Comparison of ENCODE assay signal across 18 cellular contexts in the genomic region with DNA sequence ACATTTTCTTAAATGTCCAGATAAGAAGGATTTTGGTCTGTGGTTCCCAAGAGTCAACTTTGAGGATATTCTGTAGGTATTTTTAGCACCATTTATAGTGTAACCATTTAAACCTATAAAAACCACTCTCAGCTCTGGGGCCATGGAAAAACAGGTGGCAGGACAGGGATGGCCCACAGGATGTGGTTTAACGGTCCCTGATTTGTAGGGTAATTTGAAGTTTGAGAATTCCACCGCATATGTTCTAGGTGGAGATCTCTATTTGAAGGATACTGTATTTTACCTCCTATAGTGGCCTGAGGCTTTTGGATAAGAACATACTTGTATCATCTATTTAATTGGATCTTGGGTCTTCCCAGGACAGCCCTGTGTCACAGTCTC.
DNase-seq lines count a peak whose midpoint lies in the region; ATAC-seq and TF ChIP-seq lines count a peak whose summit lies in the region.
"Had no signal": no experiment of that assay in that cellular context is flagged by ENCODE, and none has a peak within 500 bp of the region (broad histone marks: within the 10 kb centered on the region; RNA-seq: fewer than 3 reads in every experiment).

No MANE protein-coding gene starts in this region.

- peaks cover 2% of the 10 kb centered on the region for H3K9me3 ChIP-seq in BLaER1
- no peaks in the 10 kb centered on the region for H3K9me3 ChIP-seq in Loucy (ENCODE audit: insufficient read depth, low read depth, low read length)
- H3K9me3 ChIP-seq in OCI-LY1 (ENCODE audit: low read length) = no peaks in the 10 kb centered on the region

- peaks cover 3% of the 10 kb centered on the region; the same call in 1 of the 2 replicates for H3F3A ChIP-seq in Loucy (ENCODE audit: low read depth)
- no peaks in the 10 kb centered on the region for H3F3A ChIP-seq in OCI-LY1 (ENCODE audit: insufficient read depth, low read length)

- H3K4me3 ChIP-seq in BLaER1 (peak overlapping the region; percentile 26), Loucy (ENCODE audit: low read length, poor library complexity, severe bottlenecking) (peak overlapping the region; percentile 24), OCI-LY1 (ENCODE audit: low read depth, low read length, poor library complexity, severe bottlenecking) (peak overlapping the region; percentile 16)
- H3K4me3 ChIP-seq: SK-N-MC had no signal

- no peaks in the 10 kb centered on the region for H3K79me2 ChIP-seq in Loucy (ENCODE audit: insufficient read depth, low read length)
- no peaks in the 10 kb centered on the region; the same call in 1 of the 2 replicates for H3K79me2 ChIP-seq in OCI-LY1 (ENCODE audit: insufficient read depth, low read length)

- no peaks in the 10 kb centered on the region for H3K9me3 Mint-ChIP-seq in immature natural killer cell

- H3K4me1 ChIP-seq in BLaER1 (peaks cover 80% of the 10 kb centered on the region), Loucy (ENCODE audit: insufficient read depth, low read length, poor library complexity, severe bottlenecking) (peaks cover 58% of the 10 kb centered on the region), OCI-LY1 (ENCODE audit: insufficient read depth, low read length, severe bottlenecking) (peaks cover 82% of the 10 kb centered on the region)

- no peaks in the 10 kb centered on the region for H3K9me2 ChIP-seq in Loucy (replicated peaks; ENCODE audit: low read depth, low read length)
- no peaks in the 10 kb centered on the region for H3K9me2 ChIP-seq in OCI-LY1 (ENCODE audit: low read depth, low read length)

- H3K4me1 Mint-ChIP-seq in immature natural killer cell = peaks cover 65 to 67% of the 10 kb centered on the region in 2 donors

- DNase-seq in immature natural killer cell = no peak
- DNase-seq in stimulated activated CD4-positive, alpha-beta T cell treated with anti-CD3 and anti-CD28 coated beads, Interleukin-2, amount 100 ng/mL, for 24 hours = no peak
- no peak for DNase-seq in midbrain (lab: John Stamatoyannopoulos, UW)
- DNase-seq: C1 segment of cervical spinal cord, GOT3, Kasumi-1, NCI-H1092 treated with DMSO at 0.1 percent for 48 hours, NCI-H2081 treated with DMSO at 0.1 percent for 48 hours, NCI-H510A treated with DMSO at 0.1 percent for 48 hours, NCI-H82 had no signal

- H3K9ac ChIP-seq in BLaER1 (peak overlapping the region; percentile 68; the same call in 1 of the 2 replicates), Loucy (ENCODE audit: low read depth, low read length, poor library complexity, severe bottlenecking) (peak overlapping the region; percentile 43), OCI-LY1 (ENCODE audit: low read length) (peak overlapping the region; percentile 29; the same call in 1 of the 2 replicates)

- H3K27ac Mint-ChIP-seq in immature natural killer cell = peak overlapping the region in 1 of 6 donors; percentile 10

- no peaks in the 10 kb centered on the region for H4K20me1 ChIP-seq in BLaER1
- no peaks in the 10 kb centered on the region for H4K20me1 ChIP-seq in Loucy (ENCODE audit: insufficient read depth, low read length, poor library complexity, severe bottlenecking)
- no peaks in the 10 kb centered on the region for H4K20me1 ChIP-seq in OCI-LY1 (ENCODE audit: insufficient read depth, low read length)

- H2AFZ ChIP-seq in Loucy (ENCODE audit: low read length) (no peak overlapping the region), OCI-LY1 (ENCODE audit: low read length) (no peak overlapping the region)

- peak overlapping the region in 4 of 5 donors; percentile 33 to 58 (median 40) for H3K4me3 Mint-ChIP-seq in immature natural killer cell

- H3K27me3 ChIP-seq in BLaER1 (no peaks in the 10 kb centered on the region), Loucy (ENCODE audit: insufficient read depth, low read length, poor library complexity, severe bottlenecking) (no peaks in the 10 kb centered on the region), OCI-LY1 (ENCODE audit: insufficient read depth, low read length) (no peaks in the 10 kb centered on the region)

- H3K4me2 ChIP-seq in BLaER1 (peak overlapping the region; percentile 89), Loucy (ENCODE audit: low read depth, low read length, poor library complexity, severe bottlenecking) (peak overlapping the region; percentile 60), OCI-LY1 (ENCODE audit: low read length) (peak overlapping the region; percentile 39)

- no peak for TF ChIP-seq CTCF in Loucy (conservative IDR thresholded peaks at IDR 0.05; ENCODE audit: low read length)
- no peak for TF ChIP-seq CTCF in OCI-LY1 (IDR thresholded peaks at IDR 0.05; ENCODE audit: low read length)

- H3K36me3 ChIP-seq in BLaER1 (no peaks in the 10 kb centered on the region), Loucy (ENCODE audit: insufficient read depth, low read length) (no peaks in the 10 kb centered on the region), OCI-LY1 (ENCODE audit: insufficient read depth, low read length) (0 out of 2 replicates have a peak, but pooled peaks cover under 1% of the 10 kb centered on the region)

- ATAC-seq in HG02610 (IDR thresholded peaks at IDR 0.05; ENCODE audit: unreplicated experiment) = no peak
- ATAC-seq in HG03457 (IDR thresholded peaks at IDR 0.05; ENCODE audit: unreplicated experiment) = no peak
- ATAC-seq: Panc1, Right ventricle myocardium inferior had no signal

- H3K27me3 Mint-ChIP-seq in immature natural killer cell (ENCODE audit: low read depth in 3 of 3) = peaks cover 3 to 8% (median 4%) of the 10 kb centered on the region in 3 donors

- H3K27ac ChIP-seq in BLaER1 = peak overlapping the region; percentile 85
- H3K27ac ChIP-seq in OCI-LY1 (ENCODE audit: low read depth, low read length, poor library complexity, severe bottlenecking) = peak overlapping the region; percentile 88
- H3K27ac ChIP-seq: SK-N-MC had no signal

- H3K36me3 Mint-ChIP-seq in immature natural killer cell = peaks cover 8 to 29% (median 13%) of the 10 kb centered on the region in 3 donors

Comparison
In these comparisons a context has a peak if more than half of its experiments do, and no peak if none do; other contexts are left out.
1. H3K4me2 ChIP-seq: peak in every context shown above with its lines; median percentile 89 in BLaER1; 60 in Loucy; 39 in OCI-LY1.